14 cellular contexts compared by ENCODE assay signal in the genomic region with DNA sequence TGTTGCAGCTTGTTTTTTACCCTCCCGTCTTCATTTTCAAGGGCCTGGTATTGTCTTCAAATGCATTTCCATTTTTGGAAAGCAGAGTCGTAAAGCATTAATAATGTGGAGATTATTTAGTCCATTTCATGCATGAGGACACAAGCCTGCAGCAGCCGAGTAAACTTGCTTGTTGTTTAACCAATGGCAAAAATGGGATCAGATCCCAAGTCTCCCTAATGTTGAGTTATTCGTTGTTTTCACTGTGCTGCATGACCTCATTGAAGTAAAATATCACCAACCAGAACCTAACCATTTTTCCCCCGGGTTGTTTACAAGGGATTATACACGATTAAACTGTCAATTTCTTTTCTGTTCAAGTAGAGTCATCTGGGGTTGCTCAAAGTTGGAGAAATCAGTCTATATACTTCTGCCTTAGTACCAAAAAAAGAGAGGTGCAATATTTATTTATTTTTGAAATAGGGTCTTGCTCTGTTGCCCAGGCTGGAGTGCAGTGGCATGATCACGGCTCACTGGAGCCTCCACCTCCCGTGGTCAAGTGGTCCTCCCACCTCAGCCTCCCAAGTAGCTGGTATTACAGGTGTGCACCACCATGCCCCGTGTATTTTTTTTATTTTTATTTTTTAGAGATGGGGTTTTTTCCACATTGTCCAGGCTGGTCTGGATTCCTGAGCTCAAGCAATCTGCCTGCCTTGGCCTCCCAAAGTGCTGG. TPM values are rescaled to one million over a fixed set of nuclear protein-coding genes. Genes with fewer than 3 reads are reported as not detected.
DNase-seq lines count a peak whose midpoint lies in the region; ATAC-seq, FAIRE-seq and TF ChIP-seq lines count a peak whose summit lies in the region.
"Had no signal": no experiment of that assay in that cellular context is flagged by ENCODE, and none has a peak within 500 bp of the region (broad histone marks: within the 10 kb centered on the region; RNA-seq: fewer than 3 reads in every experiment).

No MANE protein-coding gene starts in this region.

- H3K4me3 Mint-ChIP-seq in activated T-cell treated with anti-CD3 and anti-CD28 coated beads, Interleukin-2, amount 50 U/mL, for 4 hours, result peak overlapping the region; percentile 72

- H3K27me3 ChIP-seq in skeletal muscle tissue (ENCODE audit: control insufficient read depth in 3 of 3, insufficient read depth in 3 of 3, low read length in 3 of 3), result no peaks in the 10 kb centered on the region
- H3K27me3 ChIP-seq: Peyer's patch had no signal

- H3K27me3 Mint-ChIP-seq in activated T-cell treated with anti-CD3 and anti-CD28 coated beads, Interleukin-2, amount 50 U/mL, for 4 hours (ENCODE audit: low read depth), result no peaks in the 10 kb centered on the region

- peak overlapping the region; percentile 86 for H3K27ac ChIP-seq in skeletal muscle tissue (ENCODE audit: low read depth, low read length)

- no peaks in the 10 kb centered on the region for H3K9me3 ChIP-seq in skeletal muscle tissue (ENCODE audit: control insufficient read depth in 3 of 3, low read length in 3 of 3)
- H3K9me3 ChIP-seq: Peyer's patch had no signal

- H3K9ac ChIP-seq in skeletal muscle tissue (ENCODE audit: low read depth in 1 of 3, low read length in 3 of 3), result no peak overlapping the region

- no peak for FAIRE-seq in D721Med (lab: Jason Lieb, UNC)

- no peak overlapping the region for H3K4me3 ChIP-seq in skeletal muscle tissue (ENCODE audit: low read length in 3 of 3)
- H3K4me3 ChIP-seq: Peyer's patch had no signal

- peaks cover 66% of the 10 kb centered on the region for H3K4me1 Mint-ChIP-seq in activated T-cell treated with anti-CD3 and anti-CD28 coated beads, Interleukin-2, amount 50 U/mL, for 4 hours (ENCODE audit: low read depth)

- no peak for ATAC-seq in activated T-cell treated with anti-CD3 and anti-CD28 coated beads, Interleukin-2, amount 50 U/mL, for 4 hours
- no peak for ATAC-seq in GM19455 (IDR thresholded peaks at IDR 0.05; ENCODE audit: unreplicated experiment)
- ATAC-seq: esophagus mucosa; stimulated activated naive CD8-positive, alpha-beta T cell treated with anti-CD3 and anti-CD28 coated beads, Interleukin-15, Interleukin-2, amounts not matched to agents 100 U/mL and 50 U/mL, for 24 hours had no signal

- H3K4me1 ChIP-seq in skeletal muscle tissue (ENCODE audit: control insufficient read depth in 3 of 3, insufficient read depth in 3 of 3, low read length in 3 of 3), result peaks cover 8 to 21% (median 15%) of the 10 kb centered on the region in 3 donors

- DNase-seq in activated T-cell treated with anti-CD3 and anti-CD28 coated beads, Interleukin-2, amount 50 U/mL, for 4 hours, result no peak
- DNase-seq in activated T-cell treated with anti-CD3 and anti-CD28 coated beads, Interleukin-2, amount 50 U/mL, for 1 hour, result no peak
- DNase-seq in NCI-H2171 (lab: John Stamatoyannopoulos, UW) (peak; percentile 14), cerebellar cortex (ENCODE audit: low spot score) (peak; percentile 59), COLO668 (lab: John Stamatoyannopoulos, UW; ENCODE audit: unreplicated experiment) (no peak), D721Med (ENCODE audit: insufficient read length, low spot score) (no peak)
- DNase-seq: IMR-90; Peyer's patch; posterior cingulate gyrus; stimulated activated CD4-positive, alpha-beta T cell treated with anti-CD3 and anti-CD28 coated beads, Interleukin-4, amount 100 ng/mL, for 1 hour; stimulated activated naive CD8-positive, alpha-beta T cell treated with anti-CD3 and anti-CD28 coated beads, Interleukin-15, Interleukin-2, amounts not matched to agents 100 U/mL and 50 U/mL, for 24 hours had no signal

- H3K36me3 ChIP-seq in skeletal muscle tissue (ENCODE audit: control insufficient read depth in 3 of 3, insufficient read depth in 3 of 3, low read length in 3 of 3), result peaks cover 5 to 14% (median 10%) of the 10 kb centered on the region in 3 donors

- peaks cover 15% of the 10 kb centered on the region for H3K36me3 Mint-ChIP-seq in activated T-cell treated with anti-CD3 and anti-CD28 coated beads, Interleukin-2, amount 50 U/mL, for 4 hours (ENCODE audit: insufficient read depth)

- no peak for TF ChIP-seq CTCF in D721Med (IDR thresholded peaks at IDR 0.05; ENCODE audit: insufficient read depth, missing control alignments)

- H3K9me3 Mint-ChIP-seq in activated T-cell treated with anti-CD3 and anti-CD28 coated beads, Interleukin-2, amount 50 U/mL, for 4 hours, result no peaks in the 10 kb centered on the region

RNA-seq across cellular contexts. Expression of gene AMZ2, which starts 12.4 kb away (rescaled TPM):
- total RNA-seq in activated T-cell treated with anti-CD3 and anti-CD28 coated beads, Interleukin-2, amount 50 U/mL, for 4 hours, result 10 to 100 TPM; 62.7 to 74.6 (median 72.8) TPM
- total RNA-seq in skeletal muscle tissue, result 49.6 TPM

RNA-seq across cellular contexts. Expression of gene SLC16A6, which starts 30.7 kb away (rescaled TPM):
- 1 to 10 TPM; 5.9 to 7.7 (median 6.0) TPM for total RNA-seq in activated T-cell treated with anti-CD3 and anti-CD28 coated beads, Interleukin-2, amount 50 U/mL, for 4 hours
- 1.0 TPM for total RNA-seq in skeletal muscle tissue

RNA-seq across cellular contexts. Expression of gene ARSG, which starts 31.1 kb away (rescaled TPM):
- 1 to 10 TPM; 3.2 to 4.6 (median 4.5) TPM for total RNA-seq in activated T-cell treated with anti-CD3 and anti-CD28 coated beads, Interleukin-2, amount 50 U/mL, for 4 hours
- 1.6 TPM for total RNA-seq in skeletal muscle tissue

Comparison
In these comparisons a context has a peak if more than half of its experiments do, and no peak if none do; other contexts are left out.
1. DNase-seq: peak in NCI-H2171 (single experiment) and cerebellar cortex (single experiment); none in activated T-cell treated with anti-CD3 and anti-CD28 coated beads, Interleukin-2, amount 50 U/mL, for 4 hours (single experiment), activated T-cell treated with anti-CD3 and anti-CD28 coated beads, Interleukin-2, amount 50 U/mL, for 1 hour (single experiment), COLO668 (single experiment) and D721Med (single experiment).